In the genomic region with DNA sequence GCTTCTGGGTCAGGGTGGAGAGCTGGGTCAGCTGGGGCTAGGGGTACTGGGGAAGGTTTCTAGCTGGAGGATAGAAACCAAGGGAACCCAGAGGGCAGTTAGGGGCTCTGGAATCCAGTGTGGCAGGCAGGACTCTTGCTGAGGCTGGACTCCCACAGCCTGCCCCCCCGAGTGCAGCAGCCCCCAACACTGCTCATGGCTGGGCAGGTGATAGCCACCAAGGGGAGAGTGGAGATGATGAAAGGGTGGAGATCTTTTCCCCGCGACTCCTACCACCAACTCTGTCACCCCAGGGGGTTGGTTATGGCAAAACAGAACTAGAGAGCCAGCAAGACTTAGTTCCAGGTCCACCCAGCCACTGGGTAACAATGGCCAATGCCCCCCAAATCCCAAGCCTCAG, we compare ENCODE assay signal across 19 cellular contexts. TPM values are rescaled to one million over a fixed set of nuclear protein-coding genes. Genes with fewer than 3 reads are reported as not detected.
DNase-seq lines count a peak whose midpoint lies in the region; ATAC-seq lines count a peak whose summit lies in the region.
"Had no signal": no experiment of that assay in that cellular context is flagged by ENCODE, and none has a peak within 500 bp of the region (broad histone marks: within the 10 kb centered on the region; RNA-seq: fewer than 3 reads in every experiment).

No MANE protein-coding gene starts in this region.

- ATAC-seq in Right ventricle myocardium inferior = no peak
- no peak for ATAC-seq in GM21423 (IDR thresholded peaks at IDR 0.05; ENCODE audit: unreplicated experiment)
- no peak for ATAC-seq in GM19397 (IDR thresholded peaks at IDR 0.05; ENCODE audit: unreplicated experiment)
- ATAC-seq: CD8-positive, alpha-beta T cell had no signal

- H3K9ac ChIP-seq in mucosa of rectum (ENCODE audit: low read depth in 1 of 2, low read length in 2 of 2) = no peak overlapping the region
- H3K9ac ChIP-seq: BLaER1 treated with 17β-estradiol and CSF1 and Interleukin-3, amounts not matched to agents 10 nM and 100 nM had no signal

- no peaks in the 10 kb centered on the region for H3K36me3 ChIP-seq in mucosa of rectum (ENCODE audit: control insufficient read depth in 2 of 2, insufficient read depth in 2 of 2, low read length in 2 of 2)
- H3K36me3 ChIP-seq: BLaER1 treated with 17β-estradiol and CSF1 and Interleukin-3, amounts not matched to agents 10 nM and 100 nM had no signal

- H3K9me3 ChIP-seq in mucosa of rectum (ENCODE audit: control insufficient read depth in 2 of 2, low read length in 2 of 2) = no peaks in the 10 kb centered on the region
- H3K9me3 ChIP-seq: Caco-2 had no signal

- no peak overlapping the region for H3K4me3 ChIP-seq in mucosa of rectum (ENCODE audit: low read length in 2 of 2)
- H3K4me3 ChIP-seq: A549; BLaER1 treated with 17β-estradiol and CSF1 and Interleukin-3, amounts not matched to agents 10 nM and 100 nM had no signal

- peaks cover 0 to 2% of the 10 kb centered on the region in 2 donors for H3K27me3 ChIP-seq in mucosa of rectum (ENCODE audit: control insufficient read depth in 2 of 2, insufficient read depth in 2 of 2, low read length in 2 of 2)
- H3K27me3 ChIP-seq: BLaER1 treated with 17β-estradiol and CSF1 and Interleukin-3, amounts not matched to agents 10 nM and 100 nM had no signal

- H3K27ac ChIP-seq in cingulate gyrus (ENCODE audit: low read depth, low read length) (peak overlapping the region; percentile 10), mucosa of rectum (ENCODE audit: low read depth in 2 of 2, low read length in 2 of 2) (peak overlapping the region; percentile 9 to 14)
- H3K27ac ChIP-seq: 22Rv1; A549; BLaER1 treated with 17β-estradiol and CSF1 and Interleukin-3, amounts not matched to agents 10 nM and 100 nM; C4-2B had no signal

- intact Hi-C loops in Right ventricle myocardium inferior (cut with DNase I) = loop anchor here (10.0 kb wide), 1 partner anchor 45 kb away; no protein-coding TSS in a partner anchor
- intact Hi-C loops in cardiac septum (cut with DNase I) = no loop called here

- H3K4me1 ChIP-seq in mucosa of rectum (ENCODE audit: control insufficient read depth in 2 of 2, insufficient read depth in 2 of 2, low read length in 2 of 2) = peaks cover 0 to 41% of the 10 kb centered on the region in 2 donors
- H3K4me1 ChIP-seq: A549, Caco-2 had no signal

- DNase-seq in Right ventricle myocardium inferior (ENCODE audit: missing footprints) = peak; percentile 20
- no peak for DNase-seq in cardiac septum (ENCODE audit: low spot score)
- no peak for DNase-seq in GOT3 (lab: John Stamatoyannopoulos, UW)
- DNase-seq: AML-193; CD4-positive, alpha-beta T cell; CD8-positive, alpha-beta T cell; DMS79 treated with DMSO at 0.1 percent for 48 hours; GF-D8 had no signal

RNA-seq across cellular contexts. Expression of a gene that starts 16.9 kb away (rescaled TPM):
- total RNA-seq in Right ventricle myocardium inferior (0.78 TPM), cardiac septum (3.0 TPM)
- total RNA-seq: B cell; Calu3; CD4-positive, alpha-beta T cell; CD8-positive, alpha-beta T cell had no signal
